In the genomic region with DNA sequence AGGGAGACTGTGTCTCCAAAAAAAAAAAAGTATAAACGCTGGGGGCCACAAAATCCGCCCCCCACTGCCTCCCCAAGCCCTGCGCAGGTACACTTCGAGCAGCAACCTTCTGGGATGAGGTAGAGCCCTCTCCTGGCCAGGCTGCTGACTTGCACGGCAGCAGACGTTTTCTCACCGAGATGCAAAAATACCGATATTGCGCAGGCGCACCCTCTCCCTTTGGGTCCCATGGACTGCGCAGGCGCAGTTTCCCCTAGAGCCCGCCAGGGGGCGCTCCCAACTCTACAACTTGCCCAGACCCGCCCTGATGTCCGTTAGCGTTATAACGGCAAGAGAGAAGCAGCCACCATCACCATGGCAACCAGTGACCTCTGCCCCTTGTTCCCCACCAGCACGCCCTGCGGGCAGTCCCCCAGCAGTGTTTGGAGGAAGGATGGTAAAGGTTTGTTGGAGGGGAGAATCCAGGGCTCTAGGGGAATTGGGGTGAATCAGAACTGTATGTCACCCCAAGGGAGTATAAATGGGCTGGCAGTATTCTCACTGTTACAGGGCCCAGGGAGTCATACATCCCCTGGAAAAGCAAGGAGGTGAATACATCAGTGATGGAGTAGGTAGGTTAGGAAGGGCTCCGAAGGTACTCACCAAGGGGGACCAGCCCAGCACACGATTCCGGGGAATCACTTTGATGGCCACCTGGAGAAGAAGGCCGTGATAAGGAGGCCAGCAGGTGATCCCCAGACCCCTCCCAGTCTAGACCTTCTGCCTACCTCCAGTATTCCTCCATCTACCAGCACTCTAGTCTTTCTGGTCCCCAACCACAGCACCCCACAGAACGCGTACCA, we compare ENCODE assay signal across 8 cellular contexts.
A peak's percentile ranks its signal among the peaks of the same experiment; 100 is the strongest.
DNase-seq lines count a peak whose midpoint lies in the region; ATAC-seq and TF ChIP-seq lines count a peak whose summit lies in the region.

No MANE protein-coding gene starts in this region.

- H3K36me3 ChIP-seq in RWPE2 (ENCODE audit: low read depth): peaks cover 21% of the 10 kb centered on the region

- H3K4me1 ChIP-seq in RWPE2 (ENCODE audit: insufficient read depth, poor library complexity, severe bottlenecking): peaks cover 3% of the 10 kb centered on the region

- peak; percentile 33 for ATAC-seq in GM21529 (IDR thresholded peaks at IDR 0.05; ENCODE audit: unreplicated experiment)
- peak; percentile 38 for ATAC-seq in RWPE2 (ENCODE audit: low read depth)
- ATAC-seq in stimulated activated naive CD8-positive, alpha-beta T cell treated with anti-CD3 and anti-CD28 coated beads, Interleukin-15, Interleukin-2, amounts not matched to agents 100 U/mL and 50 U/mL, for 24 hours: peak; percentile 45

- H3K4me1 Mint-ChIP-seq in nephron: peaks cover 17% of the 10 kb centered on the region

- peaks cover 12% of the 10 kb centered on the region for H3K9me3 Mint-ChIP-seq in nephron

- H3K27me3 ChIP-seq in RWPE2 (ENCODE audit: insufficient read depth, poor library complexity, severe bottlenecking): no peaks in the 10 kb centered on the region

- peaks cover 3% of the 10 kb centered on the region for H3K27me3 Mint-ChIP-seq in nephron (ENCODE audit: low read depth)

- no peaks in the 10 kb centered on the region for H3K9me3 ChIP-seq in RWPE2 (ENCODE audit: severe bottlenecking)

- DNase-seq in COR-L47 (lab: John Stamatoyannopoulos, UW) (peak; percentile 86), LoVo (ENCODE audit: low spot score) (peak; percentile 84), RWPE2 (ENCODE audit: low spot score) (peak; percentile 78), fibroblast of pulmonary artery (ENCODE audit: low read depth) (peak; percentile 90)
- peak; percentile 84 for DNase-seq in activated effector memory CD4-positive, alpha-beta T cell treated with Interleukin-2 at 50 U/mL for 16 hours
- DNase-seq in stimulated activated naive CD8-positive, alpha-beta T cell treated with anti-CD3 and anti-CD28 coated beads, Interleukin-15, Interleukin-2, amounts not matched to agents 100 U/mL and 50 U/mL, for 24 hours: peak; percentile 85

- H3K36me3 Mint-ChIP-seq in nephron (ENCODE audit: low read depth): no peaks in the 10 kb centered on the region

- peak overlapping the region; percentile 76 for H3K4me3 ChIP-seq in RWPE2 (ENCODE audit: severe bottlenecking)
- H3K4me3 ChIP-seq in fibroblast of pulmonary artery (replicated peaks; ENCODE audit: low read depth, low read length): peak overlapping the region; percentile 60

- H3K27ac Mint-ChIP-seq in nephron: peak overlapping the region; percentile 28 to 64 (median 52)

- peak overlapping the region; percentile 53 for H3K27ac ChIP-seq in RWPE2 (ENCODE audit: poor library complexity, severe bottlenecking)

- peak overlapping the region; percentile 81 to 86 (median 81) for H3K4me3 Mint-ChIP-seq in nephron

- TF ChIP-seq CTCF in RWPE2 (IDR thresholded peaks at IDR 0.05; ENCODE audit: poor library complexity, severe bottlenecking): peak; percentile 89
- peak; percentile 82 for TF ChIP-seq CTCF in fibroblast of pulmonary artery (IDR thresholded peaks at IDR 0.05; ENCODE audit: low read length, missing control alignments)
- peak; percentile 86 to 90 (median 89) for TF ChIP-seq CTCF in nephron (IDR thresholded peaks at IDR 0.05; ENCODE audit: unreplicated experiment in 3 of 3)

Comparison
In these comparisons a context has a peak if more than half of its experiments do, and no peak if none do; other contexts are left out.
1. Peak in every context shown above with its lines: DNase-seq, ATAC-seq, H3K4me3 ChIP-seq and H3K27ac ChIP-seq.